19 cellular contexts compared by ENCODE assay signal in genomic region chr1:153307221-153307600, GRCh38. TPM values are rescaled to one million over a fixed set of nuclear protein-coding genes. Genes with fewer than 3 reads are reported as not detected.
A peak's percentile ranks its signal among the peaks of the same experiment; 100 is the strongest.
DNase-seq lines count a peak whose midpoint lies in the region; ATAC-seq and TF ChIP-seq lines count a peak whose summit lies in the region.
"Had no signal": no experiment of that assay in that cellular context is flagged by ENCODE, and none has a peak within 500 bp of the region (broad histone marks: within the 10 kb centered on the region; RNA-seq: fewer than 3 reads in every experiment).

No MANE protein-coding gene starts in this region.

- no peaks in the 10 kb centered on the region for H3K79me2 ChIP-seq in GM23338 (replicated peaks; ENCODE audit: insufficient read depth)

- H2AFZ ChIP-seq in GM23338: peak overlapping the region; percentile 87; the same call in 1 of the 2 replicates
- H2AFZ ChIP-seq: GM23248 had no signal

- H3K9ac ChIP-seq in endodermal cell (ENCODE audit: extremely low read depth, low read length, poor library complexity, severe bottlenecking): no peak overlapping the region
- H3K9ac ChIP-seq: GM23248 had no signal

- no peaks in the 10 kb centered on the region for H3K9me2 ChIP-seq in GM23338 (ENCODE audit: insufficient read depth)

- H3K27ac Mint-ChIP-seq in GM23338 (no peak overlapping the region), chondrocyte (ENCODE audit: unreplicated experiment) (peak overlapping the region; percentile 25), endodermal cell (no peak overlapping the region)
- H3K27ac Mint-ChIP-seq: CD4-positive, alpha-beta T cell had no signal

- peaks cover 7% of the 10 kb centered on the region for H3K4me1 ChIP-seq in GM23338 (ENCODE audit: insufficient read depth)
- peaks cover 5% of the 10 kb centered on the region for H3K4me1 ChIP-seq in endodermal cell (ENCODE audit: control insufficient read depth, insufficient read depth, low read length)

- 90 to 94% methylated on average over 8 to 10 of the region's 10 CpGs for WGBS in endodermal cell (ENCODE audit: insufficient coverage in 1 of 2, insufficient read length in 1 of 2), 2 experiments

- no peak for DNase-seq in GM23338 (ENCODE audit: low spot score)
- no peak for DNase-seq in chondrocyte (ENCODE audit: low spot score)
- DNase-seq in endodermal cell: peak; percentile 28
- DNase-seq in stimulated activated CD4-positive, alpha-beta T cell treated with anti-CD3 and anti-CD28 coated beads, Interleukin-12 subunit alpha, Interleukin-12 subunit beta, amount 100 ng/mL, for 4 hours: no peak
- no peak for DNase-seq in OCI-M2 (lab: John Stamatoyannopoulos, UW; ENCODE audit: unreplicated experiment)
- DNase-seq: CD4-positive, alpha-beta T cell; CD8-positive, alpha-beta memory T cell; DMS 273 treated with DMSO at 0.1 percent for 48 hours; DMS79; EL; GDM1; GM23248; HCEC 1CT had no signal

- no peaks in the 10 kb centered on the region for H3F3A ChIP-seq in GM23338 (replicated peaks; ENCODE audit: low read depth)

- H3K9me3 Mint-ChIP-seq in GM23338: no peaks in the 10 kb centered on the region; the same call in 2 of the 3 replicates
- H3K9me3 Mint-ChIP-seq in chondrocyte (ENCODE audit: low read depth): no peaks in the 10 kb centered on the region
- no peaks in the 10 kb centered on the region for H3K9me3 Mint-ChIP-seq in endodermal cell
- H3K9me3 Mint-ChIP-seq: CD4-positive, alpha-beta T cell; CD8-positive, alpha-beta memory T cell had no signal

- H3K4me1 Mint-ChIP-seq in GM23338: peaks cover 17% of the 10 kb centered on the region
- no peaks in the 10 kb centered on the region for H3K4me1 Mint-ChIP-seq in chondrocyte (ENCODE audit: low read depth)
- H3K4me1 Mint-ChIP-seq in endodermal cell: peaks cover 2% of the 10 kb centered on the region
- H3K4me1 Mint-ChIP-seq: CD8-positive, alpha-beta memory T cell had no signal

- no peaks in the 10 kb centered on the region for H3K36me3 ChIP-seq in GM23338 (ENCODE audit: insufficient read depth)
- H3K36me3 ChIP-seq in endodermal cell (ENCODE audit: control insufficient read depth, insufficient read depth, low read length): no peaks in the 10 kb centered on the region

- no peak; the same call in 2 of the 3 replicates for ATAC-seq in GM23338
- no peak for ATAC-seq in HG02798 (IDR thresholded peaks at IDR 0.05; ENCODE audit: poor library complexity, unreplicated experiment)
- ATAC-seq: GM12878 had no signal

- H3K27me3 Mint-ChIP-seq in GM23338 (ENCODE audit: insufficient read depth, low read depth, poor library complexity) (peaks cover 17% of the 10 kb centered on the region), chondrocyte (ENCODE audit: low read depth) (peaks cover 17% of the 10 kb centered on the region), endodermal cell (ENCODE audit: insufficient read depth) (peaks cover 3% of the 10 kb centered on the region)

- no peaks in the 10 kb centered on the region for H3K36me3 Mint-ChIP-seq in GM23338 (ENCODE audit: low read depth)
- no peaks in the 10 kb centered on the region for H3K36me3 Mint-ChIP-seq in chondrocyte (ENCODE audit: low read depth)
- no peaks in the 10 kb centered on the region for H3K36me3 Mint-ChIP-seq in endodermal cell (ENCODE audit: low read depth)
- H3K36me3 Mint-ChIP-seq: CD14-positive monocyte; CD8-positive, alpha-beta memory T cell had no signal

- H3K27ac ChIP-seq in GM23338 (ENCODE audit: low read depth) (no peak overlapping the region), endodermal cell (ENCODE audit: low read depth, low read length) (no peak overlapping the region)
- H3K27ac ChIP-seq: GM23248 had no signal

- H3K4me2 ChIP-seq in GM23338: no peak overlapping the region

- no peaks in the 10 kb centered on the region for H3K9me3 ChIP-seq in endodermal cell (ENCODE audit: control insufficient read depth, low read length)

- no peaks in the 10 kb centered on the region for H4K20me1 ChIP-seq in GM23338 (replicated peaks; ENCODE audit: insufficient read depth)

- TF ChIP-seq CTCF in GM23338 (conservative IDR thresholded peaks at IDR 0.05; ENCODE audit: low read depth in 2 of 2) (no peak), chondrocyte (IDR thresholded peaks at IDR 0.05) (no peak), endodermal cell (conservative IDR thresholded peaks at IDR 0.05) (no peak)

- H3K4me3 ChIP-seq in GM23338 (no peak overlapping the region), endodermal cell (ENCODE audit: low read length) (no peak overlapping the region)
- H3K4me3 ChIP-seq: GM12878, GM23248 had no signal

- H3K27me3 ChIP-seq in GM23338 (ENCODE audit: insufficient read depth): no peaks in the 10 kb centered on the region
- peaks cover 9% of the 10 kb centered on the region for H3K27me3 ChIP-seq in endodermal cell (ENCODE audit: control insufficient read depth, insufficient read depth, low read length, poor library complexity, severe bottlenecking)

- H3K4me3 Mint-ChIP-seq in GM23338: no peak overlapping the region
- H3K4me3 Mint-ChIP-seq in chondrocyte (ENCODE audit: unreplicated experiment): no peak overlapping the region
- no peak overlapping the region for H3K4me3 Mint-ChIP-seq in endodermal cell
- H3K4me3 Mint-ChIP-seq: CD4-positive, alpha-beta T cell; CD8-positive, alpha-beta memory T cell had no signal

TF ChIP-seq in GM23338, 12 proteins besides CTCF, POLR2A, EP300 and RAD21:
- TF ChIP-seq STAT1 (IDR thresholded peaks at IDR 0.05; ENCODE audit: unreplicated experiment) (no peak), CREB1 (CRISPR knock-in tag; IDR thresholded peaks at IDR 0.05; ENCODE audit: low read depth) (no peak)

RNA-seq across cellular contexts. Expression of gene PGLYRP3, which starts 5.5 kb away (rescaled TPM):
- not detected in 2 replicates for total RNA-seq in GM23338 (2014; rRNA removed; shearing (Covaris generic))
- polyA plus RNA-seq in GM23338 (2016; fragmentation: Nextera tagmentation; extraction: Ambion mirVana): not detected in 2 replicates
- not detected in 3 replicates for total RNA-seq in chondrocyte
- not detected for total RNA-seq in endodermal cell
- polyA plus RNA-seq in endodermal cell (2013, experiment 1 of 2): not detected
- not detected for polyA plus RNA-seq in endodermal cell (2013, experiment 2 of 2)
- total RNA-seq: A172; A673; CD4-positive, alpha-beta T cell; CD8-positive, alpha-beta memory T cell; GM12878; GM23248 had no signal
- polyA plus RNA-seq: BJ; CD14-positive monocyte; CD8-positive, alpha-beta memory T cell; GM23248 had no signal

RNA-seq across cellular contexts. Expression of gene PGLYRP4, which starts 41.4 kb away (rescaled TPM):
- total RNA-seq in GM23338 (2014; rRNA removed; shearing (Covaris generic)): not detected in 2 replicates
- not detected in 2 replicates for polyA plus RNA-seq in GM23338 (2016; fragmentation: Nextera tagmentation; extraction: Ambion mirVana)
- total RNA-seq in chondrocyte: not detected in 3 replicates
- not detected for total RNA-seq in endodermal cell
- not detected for polyA plus RNA-seq in endodermal cell (2013, experiment 1 of 2)
- polyA plus RNA-seq in endodermal cell (2013, experiment 2 of 2): not detected
- total RNA-seq: A172; A673; CD4-positive, alpha-beta T cell; CD8-positive, alpha-beta memory T cell; GM23248 had no signal
- polyA plus RNA-seq: BJ; CD14-positive monocyte; CD8-positive, alpha-beta memory T cell; GM23248 had no signal

RNA-seq across cellular contexts. Expression of gene LORICRIN, which starts 47.7 kb away (rescaled TPM):
- not detected in 2 replicates for total RNA-seq in GM23338 (2014; rRNA removed; shearing (Covaris generic))
- 0.23 and 0.24 TPM in 2 replicates for polyA plus RNA-seq in GM23338 (2016; fragmentation: Nextera tagmentation; extraction: Ambion mirVana)
- total RNA-seq in chondrocyte: not detected in 3 replicates
- not detected for total RNA-seq in endodermal cell
- polyA plus RNA-seq in endodermal cell (2013, experiment 1 of 2): not detected
- polyA plus RNA-seq in endodermal cell (2013, experiment 2 of 2): not detected
- total RNA-seq: A172; A673; CD4-positive, alpha-beta T cell; CD8-positive, alpha-beta memory T cell; GM23248 had no signal
- polyA plus RNA-seq: BJ; CD14-positive monocyte; CD8-positive, alpha-beta memory T cell; GM23248 had no signal

RNA-seq across cellular contexts. Expression of gene S100A9, which starts 50.4 kb away (rescaled TPM):
- not detected in 2 replicates for total RNA-seq in GM23338 (2014; rRNA removed; shearing (Covaris generic))
- not detected in 2 replicates for polyA plus RNA-seq in GM23338 (2016; fragmentation: Nextera tagmentation; extraction: Ambion mirVana)
- total RNA-seq in chondrocyte (not detected in 3 replicates), endodermal cell (not detected)
- polyA plus RNA-seq in endodermal cell (2013, experiment 1 of 2): not detected
- not detected for polyA plus RNA-seq in endodermal cell (2013, experiment 2 of 2)
- total RNA-seq: A172, A673, GM23248 had no signal
- polyA plus RNA-seq: BJ, GM23248 had no signal
